In the genomic region with DNA sequence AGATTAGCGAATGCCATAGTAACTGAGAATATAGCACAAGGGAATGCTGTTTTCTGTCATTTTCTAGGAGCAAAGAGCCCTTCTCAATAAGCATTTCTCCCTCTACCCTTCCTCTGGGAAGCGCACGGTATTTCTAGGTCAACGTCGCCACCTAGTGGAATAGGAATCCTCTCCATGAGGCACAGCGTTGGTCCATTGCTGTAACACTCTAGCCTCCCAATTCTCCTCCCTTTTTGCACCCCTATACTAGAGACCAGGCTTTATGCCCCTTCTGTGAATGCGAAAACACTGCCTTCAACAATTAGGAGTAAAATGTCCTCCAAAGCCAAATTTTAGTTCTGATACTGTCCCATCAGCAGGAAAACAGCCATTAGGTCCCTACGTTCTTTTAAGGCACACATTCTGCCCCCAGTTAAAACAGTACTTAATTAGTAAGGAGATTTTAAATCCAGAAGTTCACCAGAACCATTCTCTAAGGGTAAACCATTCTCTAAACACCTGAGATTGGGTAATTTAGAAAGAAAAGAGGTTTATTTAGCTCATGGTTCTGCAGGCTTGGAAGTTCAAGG, we compare ENCODE assay signal across 8 cellular contexts. TPM values are rescaled to one million over a fixed set of nuclear protein-coding genes. Genes with fewer than 3 reads are reported as not detected.
DNase-seq lines count a peak whose midpoint lies in the region; ATAC-seq, FAIRE-seq and TF ChIP-seq lines count a peak whose summit lies in the region.

No MANE protein-coding gene starts in this region.

- H3K27ac ChIP-seq in Karpas-422 (ENCODE audit: low read length) (no peak overlapping the region), astrocyte (ENCODE audit: low read depth, low read length) (no peak overlapping the region), hepatocyte (no peak overlapping the region)

- H3K36me3 ChIP-seq in Karpas-422 (ENCODE audit: insufficient read depth, low read length) (no peaks in the 10 kb centered on the region), astrocyte (ENCODE audit: insufficient read depth, low read length) (no peaks in the 10 kb centered on the region), hepatocyte (replicated peaks; ENCODE audit: insufficient read depth, low read depth) (no peaks in the 10 kb centered on the region)

- H3K4me1 ChIP-seq in Karpas-422 (ENCODE audit: low read length): no peaks in the 10 kb centered on the region
- H3K4me1 ChIP-seq in astrocyte (ENCODE audit: insufficient read depth, low read length): no peaks in the 10 kb centered on the region
- no peaks in the 10 kb centered on the region for H3K4me1 ChIP-seq in hepatocyte (ENCODE audit: insufficient read depth)

- TF ChIP-seq CTCF in astrocyte (IDR thresholded peaks at IDR 0.05; ENCODE audit: insufficient read depth, low read depth, low read length) (peak; percentile 79), hepatocyte (IDR thresholded peaks at IDR 0.05; ENCODE audit: poor library complexity) (peak; percentile 77)

- H3K4me3 ChIP-seq in Karpas-422 (ENCODE audit: low read length): no peak overlapping the region
- no peak overlapping the region for H3K4me3 ChIP-seq in astrocyte (ENCODE audit: insufficient read depth, low read depth, low read length)
- no peak overlapping the region for H3K4me3 ChIP-seq in hepatocyte

- no peaks in the 10 kb centered on the region for H3K79me2 ChIP-seq in Karpas-422 (ENCODE audit: low read length)
- H3K79me2 ChIP-seq in astrocyte (ENCODE audit: insufficient read depth, low read length): no peaks in the 10 kb centered on the region
- no peaks in the 10 kb centered on the region for H3K79me2 ChIP-seq in hepatocyte

- H3K9ac ChIP-seq in Karpas-422 (ENCODE audit: low read length): no peak overlapping the region
- no peak overlapping the region for H3K9ac ChIP-seq in astrocyte (ENCODE audit: low read length)

- WGBS in hepatocyte (ENCODE audit: low lambda C conversion rate, missing lambda C conversion rate): 12% methylated on average over 8 of the region's 8 CpGs

- H3K27me3 Mint-ChIP-seq in astrocyte (ENCODE audit: low read depth, unreplicated experiment): peaks cover 6% of the 10 kb centered on the region

- H3K27ac Mint-ChIP-seq in astrocyte (ENCODE audit: unreplicated experiment): no peak overlapping the region

- peaks cover 3% of the 10 kb centered on the region for H3K36me3 Mint-ChIP-seq in astrocyte (ENCODE audit: low read depth, unreplicated experiment)

- H3K4me3 Mint-ChIP-seq in astrocyte (ENCODE audit: unreplicated experiment): no peak overlapping the region

- ATAC-seq in GM21381 (IDR thresholded peaks at IDR 0.05; ENCODE audit: unreplicated experiment): peak; percentile 78
- ATAC-seq in sciatic nerve: peak; percentile 87

- H3K27me3 ChIP-seq in Karpas-422 (ENCODE audit: low read length): no peaks in the 10 kb centered on the region
- no peaks in the 10 kb centered on the region for H3K27me3 ChIP-seq in astrocyte (ENCODE audit: insufficient read depth, low read length)
- H3K27me3 ChIP-seq in hepatocyte: no peaks in the 10 kb centered on the region

- peaks cover 4% of the 10 kb centered on the region for H3K9me3 Mint-ChIP-seq in astrocyte (ENCODE audit: unreplicated experiment)

- H3K4me2 ChIP-seq in Karpas-422 (ENCODE audit: low read depth, low read length, poor library complexity, severe bottlenecking) (no peak overlapping the region), astrocyte (ENCODE audit: low read length) (peak overlapping the region; percentile 56), hepatocyte (peak overlapping the region; percentile 71)

- no peaks in the 10 kb centered on the region for H3K9me3 ChIP-seq in Karpas-422 (ENCODE audit: low read length)
- H3K9me3 ChIP-seq in astrocyte (ENCODE audit: insufficient read depth, low read depth, low read length): peaks cover 6% of the 10 kb centered on the region
- H3K9me3 ChIP-seq in hepatocyte (ENCODE audit: low read depth): no peaks in the 10 kb centered on the region

- H3K9me2 ChIP-seq in Karpas-422 (replicated peaks; ENCODE audit: insufficient read depth, low read length): no peaks in the 10 kb centered on the region
- no peaks in the 10 kb centered on the region for H3K9me2 ChIP-seq in hepatocyte (replicated peaks; ENCODE audit: insufficient read depth)

- DNase-seq in DMS79 (lab: John Stamatoyannopoulos, UW) (peak; percentile 51), Karpas-422 (peak; percentile 68), RKO (ENCODE audit: low spot score) (peak; percentile 71), astrocyte (ENCODE audit: low read depth) (peak; percentile 18), hepatocyte (ENCODE audit: low spot score) (peak; percentile 86), sciatic nerve (ENCODE audit: low spot score) (peak; percentile 68), DMS114 treated with DMSO at 0.1 percent for 48 hours (lab: John Stamatoyannopoulos, UW; ENCODE audit: unreplicated experiment) (no peak)

- FAIRE-seq in astrocyte (lab: Jason Lieb, UNC): peak; percentile 34

- intact Hi-C loops in sciatic nerve (cut with DNase I): no loop called here

- H4K20me1 ChIP-seq in Karpas-422 (ENCODE audit: insufficient read depth, low read depth, low read length) (no peaks in the 10 kb centered on the region), astrocyte (ENCODE audit: insufficient read depth, low read length) (no peaks in the 10 kb centered on the region), hepatocyte (ENCODE audit: insufficient read depth, poor library complexity, severe bottlenecking) (no peaks in the 10 kb centered on the region)

- H2AFZ ChIP-seq in Karpas-422 (ENCODE audit: low read length) (no peak overlapping the region), astrocyte (ENCODE audit: low read depth, low read length) (peak overlapping the region; percentile 24), hepatocyte (no peak overlapping the region)

- peaks cover 2% of the 10 kb centered on the region for H3K4me1 Mint-ChIP-seq in astrocyte (ENCODE audit: low read depth, unreplicated experiment)

RNA-seq across cellular contexts. Expression of a gene that starts 12.8 kb away (rescaled TPM):
- 4.6 and 4.8 TPM in 2 replicates for total RNA-seq in Karpas-422 (2014; rRNA removed; shearing (Covaris generic); ENCODE audit: low replicate concordance)
- total RNA-seq in astrocyte: 3.2 TPM in 2 replicates
- total RNA-seq in hepatocyte: 4.1 and 5.7 TPM in 2 replicates
- 4.3 and 5.4 TPM in 2 replicates for polyA plus RNA-seq in hepatocyte
- total RNA-seq in sciatic nerve: 4.1 TPM

RNA-seq across cellular contexts. Expression of a gene that starts 28.4 kb away (rescaled TPM):
- 3.1 and 9.8 TPM in 2 replicates for total RNA-seq in Karpas-422 (2014; rRNA removed; shearing (Covaris generic); ENCODE audit: low replicate concordance)
- total RNA-seq in astrocyte (14.3 and 16.9 TPM in 2 replicates), hepatocyte (14.1 and 17.5 TPM in 2 replicates), sciatic nerve (10.7 TPM)
- 7.3 and 11.3 TPM in 2 replicates for polyA plus RNA-seq in hepatocyte

RNA-seq across cellular contexts. Expression of a gene that starts 29.7 kb away (rescaled TPM):
- not detected in 2 replicates for total RNA-seq in Karpas-422 (2014; rRNA removed; shearing (Covaris generic); ENCODE audit: low replicate concordance)
- total RNA-seq in astrocyte (0.70 and 1.1 TPM in 2 replicates), hepatocyte (0.48 and 0.80 TPM in 2 replicates), sciatic nerve (2.2 TPM)
- polyA plus RNA-seq in hepatocyte: 0.87 TPM in 1 of 2 replicates, not detected in the other

RNA-seq across cellular contexts. Expression of a gene that starts 41.5 kb away (rescaled TPM):
- not detected in 2 replicates for total RNA-seq in Karpas-422 (2014; rRNA removed; shearing (Covaris generic); ENCODE audit: low replicate concordance)
- total RNA-seq in astrocyte (not detected in 2 replicates), hepatocyte (not detected in 2 replicates), sciatic nerve (not detected)
- polyA plus RNA-seq in hepatocyte: 0.35 TPM in 1 of 2 replicates, not detected in the other
